ENCODE assay signal across 26 cellular contexts in the genomic region with DNA sequence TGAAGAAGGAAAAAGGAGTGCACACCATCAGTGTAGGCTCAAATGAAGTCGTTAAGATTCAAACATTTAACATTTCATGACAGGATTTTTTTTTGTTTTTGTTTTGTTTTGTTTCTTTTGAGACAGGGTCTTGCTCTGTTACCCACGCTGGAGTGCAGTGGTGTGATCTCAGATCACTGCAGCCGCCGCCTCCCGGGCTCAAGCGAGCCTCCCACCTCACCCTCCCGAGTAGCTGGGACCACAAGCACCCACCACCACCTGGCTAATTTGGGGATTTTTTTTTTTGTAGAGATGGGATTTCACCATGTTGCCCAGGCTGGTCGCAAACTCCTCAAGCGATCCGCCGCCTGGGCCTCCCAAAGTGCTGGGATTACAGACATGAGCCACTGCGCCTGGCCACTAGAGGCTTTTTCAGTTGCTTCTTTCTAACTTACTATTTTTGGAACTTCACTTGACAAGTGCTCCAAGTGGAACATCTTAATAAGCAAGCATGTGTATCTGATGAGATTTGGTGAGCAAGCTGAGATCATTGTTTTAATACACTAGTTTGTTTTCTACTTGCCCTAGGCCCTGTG.
"Had no signal": no experiment of that assay in that cellular context is flagged by ENCODE, and none has a peak within 500 bp of the region (broad histone marks: within the 10 kb centered on the region; RNA-seq: fewer than 3 reads in every experiment).

No MANE protein-coding gene starts in this region.

- FAIRE-seq: endothelial cell of umbilical vein, islet of Langerhans had no signal

- H3K27ac Mint-ChIP-seq: dendritic cell treated with granulocyte-macrophage colony-stimulating factor and Interleukin-4, amounts not matched to agents 40 ng/mL and 50 ng/mL, for 4 days; naive thymus-derived CD4-positive, alpha-beta T cell; nephron; stimulated activated naive B cell treated with anti-CD40 and anti-IgM and Interleukin-4, amounts not matched to agents 10 μg/mL and 1 μg/mL and 100 μg/mL, for 72 hours; stimulated activated naive CD8-positive, alpha-beta T cell treated with anti-CD3 and anti-CD28 coated beads, Interleukin-15, Interleukin-2, amounts not matched to agents 100 ng/mL and 50 ng/mL, for 24 hours had no signal

- H3K4me2 ChIP-seq: hepatocyte had no signal

- H3K36me3 ChIP-seq: colonic mucosa, esophagus muscularis mucosa, gastroesophageal sphincter, heart left ventricle, left lung, prostate gland, thoracic aorta, transverse colon had no signal

- DNase-seq: colonic mucosa; effector CD8-positive, alpha-beta T cell; foreskin keratinocyte; heart left ventricle; left cardiac atrium; left lung; mesenchymal stem cell; midbrain; naive thymus-derived CD4-positive, alpha-beta T cell; nucleus accumbens; right cardiac atrium; stimulated activated CD4-positive, alpha-beta T cell treated with anti-CD3 and anti-CD28 coated beads, Interleukin-15, amount 100 ng/mL, for 24 hours; stimulated activated CD4-positive, alpha-beta T cell treated with anti-CD3 and anti-CD28 coated beads, Interleukin-2, amount 100 ng/mL, for 48 hours; stimulated activated naive B cell treated with anti-CD40 and anti-IgM and Interleukin-4, amounts not matched to agents 10 μg/mL and 1 μg/mL and 100 μg/mL, for 72 hours; transverse colon had no signal

- H3K36me3 Mint-ChIP-seq: naive thymus-derived CD4-positive, alpha-beta T cell; stimulated activated naive B cell treated with anti-CD40 and anti-IgM and Interleukin-4, amounts not matched to agents 10 μg/mL and 1 μg/mL and 100 μg/mL, for 72 hours had no signal

- ATAC-seq: foreskin keratinocyte; gastroesophageal sphincter; heart left ventricle; left cardiac atrium; left lung; naive thymus-derived CD4-positive, alpha-beta T cell; right cardiac atrium; stimulated activated naive B cell treated with anti-CD40 and anti-IgM and Interleukin-4, amounts not matched to agents 10 μg/mL and 1 μg/mL and 100 μg/mL, for 72 hours had no signal

- H3K4me3 ChIP-seq: colonic mucosa, esophagus muscularis mucosa, gastroesophageal sphincter, heart left ventricle, hepatocyte, left lung, prostate gland, skin epidermis, thoracic aorta, transverse colon had no signal

- H3K9me3 Mint-ChIP-seq: dendritic cell treated with granulocyte-macrophage colony-stimulating factor and Interleukin-4, amounts not matched to agents 40 ng/mL and 50 ng/mL, for 4 days; nephron; stimulated activated naive B cell treated with anti-CD40 and anti-IgM and Interleukin-4, amounts not matched to agents 10 μg/mL and 1 μg/mL and 100 μg/mL, for 72 hours; stimulated activated naive CD8-positive, alpha-beta T cell treated with anti-CD3 and anti-CD28 coated beads, Interleukin-15, Interleukin-2, amounts not matched to agents 100 ng/mL and 50 ng/mL, for 24 hours had no signal

- H3K4me1 Mint-ChIP-seq: naive thymus-derived CD4-positive, alpha-beta T cell; nephron; stimulated activated naive B cell treated with anti-CD40 and anti-IgM and Interleukin-4, amounts not matched to agents 10 μg/mL and 1 μg/mL and 100 μg/mL, for 72 hours had no signal

- H3K4me1 ChIP-seq: colonic mucosa, esophagus muscularis mucosa, foreskin keratinocyte, gastroesophageal sphincter, heart left ventricle, left lung, prostate gland, transverse colon had no signal

- H3K79me2 ChIP-seq: hepatocyte had no signal

- H3K4me3 Mint-ChIP-seq: dendritic cell treated with granulocyte-macrophage colony-stimulating factor and Interleukin-4, amounts not matched to agents 40 ng/mL and 50 ng/mL, for 4 days; naive thymus-derived CD4-positive, alpha-beta T cell; nephron; stimulated activated naive B cell treated with anti-CD40 and anti-IgM and Interleukin-4, amounts not matched to agents 10 μg/mL and 1 μg/mL and 100 μg/mL, for 72 hours; stimulated activated naive CD8-positive, alpha-beta T cell treated with anti-CD3 and anti-CD28 coated beads, Interleukin-15, Interleukin-2, amounts not matched to agents 100 ng/mL and 50 ng/mL, for 24 hours had no signal

- H3K27ac ChIP-seq: colonic mucosa, esophagus muscularis mucosa, foreskin keratinocyte, gastroesophageal sphincter, heart left ventricle, hepatocyte, left lung, prostate gland, skin epidermis, thoracic aorta, transverse colon had no signal

- H3K27me3 ChIP-seq: colonic mucosa, esophagus muscularis mucosa, foreskin keratinocyte, gastroesophageal sphincter, heart left ventricle, hepatocyte, left lung, transverse colon had no signal

- H3K27me3 Mint-ChIP-seq: dendritic cell treated with granulocyte-macrophage colony-stimulating factor and Interleukin-4, amounts not matched to agents 40 ng/mL and 50 ng/mL, for 4 days; naive thymus-derived CD4-positive, alpha-beta T cell; stimulated activated naive CD8-positive, alpha-beta T cell treated with anti-CD3 and anti-CD28 coated beads, Interleukin-15, Interleukin-2, amounts not matched to agents 100 ng/mL and 50 ng/mL, for 24 hours had no signal

- H3K9me3 ChIP-seq: colonic mucosa, esophagus muscularis mucosa, gastroesophageal sphincter, heart left ventricle, left lung, prostate gland, thoracic aorta, transverse colon had no signal

- H2AFZ ChIP-seq: hepatocyte had no signal
